9 cellular contexts compared by ENCODE assay signal in the genomic region with DNA sequence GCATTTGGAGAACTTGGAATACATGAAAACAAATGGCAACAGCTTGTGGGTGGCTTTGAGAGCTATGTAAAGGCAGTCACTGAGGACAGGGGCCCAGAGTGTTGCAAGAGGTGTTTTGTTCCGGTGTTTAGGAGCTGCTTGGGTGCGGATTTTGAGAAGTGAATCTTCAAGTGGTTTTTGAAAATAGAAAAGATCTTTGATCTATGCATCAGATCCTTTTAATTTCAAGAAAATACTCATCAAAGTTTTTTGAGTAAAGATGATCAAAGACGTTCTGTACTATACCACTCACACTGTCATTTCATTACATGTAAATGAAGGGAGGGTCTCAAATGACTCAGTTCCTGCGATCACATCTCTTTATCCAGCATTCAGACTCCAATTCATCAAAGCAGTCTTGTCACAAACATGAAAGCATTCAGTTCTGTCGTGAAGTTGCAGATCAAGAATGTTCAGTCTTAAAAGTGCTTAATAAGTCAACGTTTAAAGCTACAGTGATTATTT.
A peak's percentile ranks its signal among the peaks of the same experiment; 100 is the strongest.
DNase-seq lines count a peak whose midpoint lies in the region; ATAC-seq lines count a peak whose summit lies in the region.
"Had no signal": no experiment of that assay in that cellular context is flagged by ENCODE, and none has a peak within 500 bp of the region (broad histone marks: within the 10 kb centered on the region; RNA-seq: fewer than 3 reads in every experiment).

No MANE protein-coding gene starts in this region.

- peak; percentile 76 for ATAC-seq in GM18867 (IDR thresholded peaks at IDR 0.05; ENCODE audit: unreplicated experiment)
- ATAC-seq in HG02885 (IDR thresholded peaks at IDR 0.05; ENCODE audit: poor library complexity, unreplicated experiment) = peak; percentile 89
- no peak for ATAC-seq in left colon
- ATAC-seq: lower lobe of right lung had no signal

- DNase-seq in activated CD4-positive, alpha-beta T cell treated with anti-CD3 and anti-CD28 coated beads, Interleukin-2, amount 50 U/mL, for 1 hour = peak; percentile 8
- peak; percentile 29 to 47 for DNase-seq in stimulated activated CD4-positive, alpha-beta T cell treated with anti-CD3 and anti-CD28 coated beads, Interleukin-2, amount 100 ng/mL, for 48 hours
- DNase-seq in NCI-H82 (lab: John Stamatoyannopoulos, UW) = no peak
- no peak for DNase-seq in NCI-H146 (lab: John Stamatoyannopoulos, UW)
- no peak for DNase-seq in left colon
- no peak for DNase-seq in iPS-NIHi7 (ENCODE audit: extremely low spot score)
- DNase-seq: lower lobe of right lung had no signal

- intact Hi-C loops in left colon (cut with DNase I, micrococcal nuclease) = no loop called here

Comparison
In these comparisons a context has a peak if more than half of its experiments do, and no peak if none do; other contexts are left out.
1. DNase-seq: peak in activated CD4-positive, alpha-beta T cell treated with anti-CD3 and anti-CD28 coated beads, Interleukin-2, amount 50 U/mL, for 1 hour (single experiment) and stimulated activated CD4-positive, alpha-beta T cell treated with anti-CD3 and anti-CD28 coated beads, Interleukin-2, amount 100 ng/mL, for 48 hours (2 of 2); none in NCI-H82 (single experiment), NCI-H146 (single experiment), left colon (0 of 2) and iPS-NIHi7 (single experiment).